ENCODE assay signal across 9 cellular contexts in the genomic region with DNA sequence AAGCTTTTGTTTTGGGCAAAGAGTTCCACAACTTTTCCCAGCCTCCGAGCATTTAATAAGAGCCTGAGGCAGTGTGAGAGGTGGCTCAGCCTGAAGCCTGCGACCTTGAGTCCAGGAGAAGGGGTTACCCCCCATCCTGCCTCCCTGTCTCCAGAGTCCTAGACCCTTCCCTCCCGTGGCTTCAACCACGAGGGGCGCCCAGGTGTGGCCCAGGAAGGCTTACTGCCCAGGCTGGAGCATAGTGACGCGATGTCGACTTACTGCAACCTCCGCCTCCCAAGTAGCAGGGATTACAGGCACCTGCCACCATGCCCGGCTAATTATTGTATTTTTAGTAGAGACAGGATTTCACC. TPM values are rescaled to one million over a fixed set of nuclear protein-coding genes. Genes with fewer than 3 reads are reported as not detected.
DNase-seq lines count a peak whose midpoint lies in the region; ATAC-seq and TF ChIP-seq lines count a peak whose summit lies in the region.
"Had no signal": no experiment of that assay in that cellular context is flagged by ENCODE, and none has a peak within 500 bp of the region (broad histone marks: within the 10 kb centered on the region; RNA-seq: fewer than 3 reads in every experiment).

No MANE protein-coding gene starts in this region.

- peak overlapping the region; percentile 95 for H3K4me2 ChIP-seq in skeletal muscle satellite cell (ENCODE audit: low read length)

- H3K4me1 Mint-ChIP-seq in activated naive CD8-positive, alpha-beta T cell (ENCODE audit: low read depth) = peaks cover 6% of the 10 kb centered on the region

- DNase-seq in HL-60 (ENCODE audit: low read depth in 1 of 2, low spot score in 1 of 2) (no peak), dermis blood vessel endothelial cell (no peak)
- DNase-seq: stimulated activated naive CD4-positive, alpha-beta T cell treated with Interleukin-2 at 50 U/mL for 16 hours had no signal

- no peaks in the 10 kb centered on the region for H3K9me3 Mint-ChIP-seq in activated naive CD8-positive, alpha-beta T cell (ENCODE audit: low read depth)

- H3K9me3 ChIP-seq in iPS-15b (ENCODE audit: control insufficient read depth, insufficient read depth, low read length) (no peaks in the 10 kb centered on the region), skeletal muscle satellite cell (replicated peaks; ENCODE audit: low read length) (no peaks in the 10 kb centered on the region)

- no peaks in the 10 kb centered on the region for H3K36me3 ChIP-seq in iPS-15b (ENCODE audit: control insufficient read depth, insufficient read depth, low read length)
- no peaks in the 10 kb centered on the region for H3K36me3 ChIP-seq in skeletal muscle satellite cell (ENCODE audit: insufficient read depth, low read length)

- H3K4me3 ChIP-seq in HL-60 (replicated peaks; ENCODE audit: insufficient read depth, low read length) (peak overlapping the region; percentile 66), iPS-15b (ENCODE audit: low read depth, low read length) (peak overlapping the region; percentile 50), skeletal muscle satellite cell (ENCODE audit: low read length) (peak overlapping the region; percentile 72)

- H3K4me3 Mint-ChIP-seq in activated naive CD8-positive, alpha-beta T cell = peak overlapping the region; percentile 59

- H3K27ac ChIP-seq in HL-60 (replicated peaks) = no peak overlapping the region

- H3K4me1 ChIP-seq in iPS-15b (ENCODE audit: control insufficient read depth, insufficient read depth, low read length) (peaks cover 2% of the 10 kb centered on the region), skeletal muscle satellite cell (ENCODE audit: control insufficient read depth, insufficient read depth, low read length) (peaks cover 5% of the 10 kb centered on the region)

- H3K27ac Mint-ChIP-seq in activated naive CD8-positive, alpha-beta T cell = no peak overlapping the region

- TF ChIP-seq CTCF in HL-60 (IDR thresholded peaks at IDR 0.05; ENCODE audit: insufficient read depth, low read length) = no peak

- H3K9ac ChIP-seq in iPS-15b (ENCODE audit: low read depth, low read length) = no peak overlapping the region
- peak overlapping the region; percentile 67 for H3K9ac ChIP-seq in skeletal muscle satellite cell (ENCODE audit: low read depth, low read length)

- H3K27me3 Mint-ChIP-seq in activated naive CD8-positive, alpha-beta T cell = no peaks in the 10 kb centered on the region

- no peaks in the 10 kb centered on the region for H3K36me3 Mint-ChIP-seq in activated naive CD8-positive, alpha-beta T cell

- H3K27me3 ChIP-seq in HL-60 (ENCODE audit: insufficient read depth, poor library complexity, severe bottlenecking) (no peaks in the 10 kb centered on the region), iPS-15b (ENCODE audit: control insufficient read depth, insufficient read depth, low read length) (peaks cover 4% of the 10 kb centered on the region), skeletal muscle satellite cell (ENCODE audit: control insufficient read depth, insufficient read depth, low read length) (no peaks in the 10 kb centered on the region)

- ATAC-seq in GM18909 (IDR thresholded peaks at IDR 0.05; ENCODE audit: poor library complexity, unreplicated experiment) = no peak
- ATAC-seq in HG02763 (IDR thresholded peaks at IDR 0.05; ENCODE audit: unreplicated experiment) = no peak

RNA-seq across cellular contexts. Expression of gene LRRC43, which starts 0.6 kb away (rescaled TPM):
- 1.1 TPM in 1 of 2 replicates, not detected in the other for total RNA-seq in skeletal muscle satellite cell (2012; rRNA removed)
- 0.85 and 1.2 TPM in 2 replicates for total RNA-seq in dermis blood vessel endothelial cell
- total RNA-seq: MCF 10A had no signal

RNA-seq across cellular contexts. Expression of gene IL31, which starts 9.5 kb away (rescaled TPM):
- total RNA-seq in skeletal muscle satellite cell (2012; rRNA removed) = not detected in 2 replicates
- total RNA-seq in dermis blood vessel endothelial cell = not detected in 2 replicates
- total RNA-seq: MCF 10A had no signal

RNA-seq across cellular contexts. Expression of gene B3GNT4, which starts 19.9 kb away (rescaled TPM):
- 0.51 and 0.87 TPM in 2 replicates for total RNA-seq in skeletal muscle satellite cell (2012; rRNA removed)
- total RNA-seq in dermis blood vessel endothelial cell = 0.17 TPM in 1 of 2 replicates, not detected in the other

RNA-seq across cellular contexts. Expression of gene DIABLO, which starts 42.3 kb away (rescaled TPM):
- total RNA-seq in skeletal muscle satellite cell (2012; rRNA removed) = 61.1 and 64.0 TPM in 2 replicates
- 83.0 and 88.0 TPM in 2 replicates for total RNA-seq in dermis blood vessel endothelial cell
